Comparison of ENCODE assay signal across 9 cellular contexts in the genomic region with DNA sequence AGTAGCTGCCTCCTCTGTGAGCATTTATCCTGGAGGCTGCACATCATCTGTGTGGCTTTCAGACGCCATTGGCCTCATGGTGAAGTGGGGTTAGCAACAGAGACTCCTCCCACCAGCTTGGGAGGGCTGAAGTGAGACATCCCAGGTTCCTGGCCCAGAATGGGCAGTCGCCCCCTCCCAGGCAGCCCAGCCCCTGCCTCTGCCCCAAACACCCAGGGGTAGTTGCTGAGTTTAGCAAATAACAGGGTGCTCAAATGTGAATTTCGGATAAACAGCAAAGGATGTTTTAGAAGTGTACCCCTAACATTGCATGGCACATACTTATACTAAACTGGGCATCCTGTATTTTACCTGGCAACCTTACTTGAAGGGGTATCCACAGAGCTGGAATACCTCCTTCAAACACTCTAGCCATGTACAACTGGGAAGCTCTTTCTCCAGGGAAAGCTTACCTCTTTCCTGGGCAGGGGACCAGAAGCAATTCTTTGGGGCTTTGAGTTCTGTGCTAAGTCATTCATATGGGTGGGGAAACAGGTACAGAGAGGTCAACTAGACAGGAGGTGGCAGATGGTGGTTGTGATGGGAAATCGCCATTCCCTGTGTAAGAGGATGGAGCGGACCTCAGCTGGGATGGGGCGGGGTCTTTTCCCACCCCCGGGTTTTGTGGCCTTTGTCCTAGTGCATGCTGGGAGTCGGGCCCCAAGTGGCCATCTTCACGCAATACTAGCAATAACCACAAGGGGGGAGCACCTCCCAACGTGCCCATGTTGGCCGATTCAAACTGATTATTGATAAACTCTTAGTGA. TPM values are rescaled to one million over a fixed set of nuclear protein-coding genes. Genes with fewer than 3 reads are reported as not detected.
DNase-seq lines count a peak whose midpoint lies in the region; ATAC-seq and TF ChIP-seq lines count a peak whose summit lies in the region.
"Had no signal": no experiment of that assay in that cellular context is flagged by ENCODE, and none has a peak within 500 bp of the region (broad histone marks: within the 10 kb centered on the region; RNA-seq: fewer than 3 reads in every experiment).

No MANE protein-coding gene starts in this region.

- intact Hi-C loops in left lung (cut with DNase I), result no loop called here

- peak overlapping the region in 1 of 2 donors; percentile 3 for H3K4me3 Mint-ChIP-seq in stimulated activated naive CD8-positive, alpha-beta T cell treated with anti-CD3 and anti-CD28 coated beads, Interleukin-15, amount 100 ng/mL, for 72 hours

- peak; percentile 84 for TF ChIP-seq CTCF in cardiac fibroblast (IDR thresholded peaks at IDR 0.05; ENCODE audit: low read depth, low read length)
- TF ChIP-seq CTCF in left lung (IDR thresholded peaks at IDR 0.05), result peak; percentile 76 to 81

- no peaks in the 10 kb centered on the region for H3K36me3 ChIP-seq in left lung

- peaks cover 0 to 8% of the 10 kb centered on the region in 2 donors for H3K9me3 Mint-ChIP-seq in stimulated activated naive CD8-positive, alpha-beta T cell treated with anti-CD3 and anti-CD28 coated beads, Interleukin-15, amount 100 ng/mL, for 72 hours

- no peak overlapping the region for H3K27ac ChIP-seq in left lung

- peak; percentile 90 for ATAC-seq in left lung
- peak; percentile 64 for ATAC-seq in stimulated activated naive CD8-positive, alpha-beta T cell treated with anti-CD3 and anti-CD28 coated beads, Interleukin-15, amount 100 ng/mL, for 72 hours
- ATAC-seq in GM21619 (IDR thresholded peaks at IDR 0.05; ENCODE audit: unreplicated experiment), result no peak

- DNase-seq in activated CD4-positive, alpha-beta T cell treated with anti-CD3 and anti-CD28 coated beads for 24 hours (ENCODE audit: low read depth in 2 of 2), result peak; percentile 45
- no peak for DNase-seq in activated CD4-positive, alpha-beta T cell treated with anti-CD3 and anti-CD28 coated beads for 1 hour
- peak; percentile 82 for DNase-seq in NAMALWA (ENCODE audit: low spot score)
- DNase-seq in T-helper 9 cell, result peak; percentile 26
- peak; percentile 70 to 73 for DNase-seq in cardiac fibroblast (ENCODE audit: low read depth in 2 of 2)
- DNase-seq in left lung, result no peak
- DNase-seq in stimulated activated naive CD8-positive, alpha-beta T cell treated with anti-CD3 and anti-CD28 coated beads, Interleukin-15, amount 100 ng/mL, for 72 hours, result peak; percentile 68 to 73

- H3K4me3 ChIP-seq in cardiac fibroblast (replicated peaks in 1 of 2; ENCODE audit: low read depth in 2 of 2, low read length in 2 of 2) (no peak overlapping the region), left lung (no peak overlapping the region)

- peak overlapping the region in 1 of 2 donors; percentile 16 for H3K27ac Mint-ChIP-seq in stimulated activated naive CD8-positive, alpha-beta T cell treated with anti-CD3 and anti-CD28 coated beads, Interleukin-15, amount 100 ng/mL, for 72 hours

- no peaks in the 10 kb centered on the region for H3K9me3 ChIP-seq in left lung

- H3K27me3 Mint-ChIP-seq in stimulated activated naive CD8-positive, alpha-beta T cell treated with anti-CD3 and anti-CD28 coated beads, Interleukin-15, amount 100 ng/mL, for 72 hours, result peaks cover 61% of the 10 kb centered on the region

- H3K4me1 Mint-ChIP-seq in stimulated activated naive CD8-positive, alpha-beta T cell treated with anti-CD3 and anti-CD28 coated beads, Interleukin-15, amount 100 ng/mL, for 72 hours, result peaks cover 34% of the 10 kb centered on the region

- H3K27me3 ChIP-seq in left lung, result peaks cover 0 to 80% of the 10 kb centered on the region in 2 donors

- peaks cover 0 to 4% of the 10 kb centered on the region in 2 donors for H3K4me1 ChIP-seq in left lung

RNA-seq across cellular contexts. Expression of a gene that starts 19.3 kb away (rescaled TPM):
- 10 to 100 TPM; 15.6 to 31.8 TPM for total RNA-seq in left lung

RNA-seq across cellular contexts. Expression of a gene that starts 27.0 kb away (rescaled TPM):
- under 1 TPM in 1 of 2 donors, not detected in 1; 0.29 TPM for total RNA-seq in left lung
- total RNA-seq: mononuclear cell had no signal

RNA-seq across cellular contexts. Expression of a gene that starts 48.0 kb away (rescaled TPM):
- 1 to 10 TPM; 8.3 to 9.2 TPM for total RNA-seq in left lung

RNA-seq across cellular contexts. Expression of a gene that starts 57.6 kb away (rescaled TPM):
- 10 to 100 TPM; 14.6 to 19.0 TPM for total RNA-seq in left lung

Comparison
In these comparisons a context has a peak if more than half of its experiments do, and no peak if none do; other contexts are left out.
1. DNase-seq: peak in activated CD4-positive, alpha-beta T cell treated with anti-CD3 and anti-CD28 coated beads for 24 hours (2 of 2), NAMALWA (single experiment), T-helper 9 cell (single experiment), cardiac fibroblast (2 of 2) and stimulated activated naive CD8-positive, alpha-beta T cell treated with anti-CD3 and anti-CD28 coated beads, Interleukin-15, amount 100 ng/mL, for 72 hours (2 of 2); none in activated CD4-positive, alpha-beta T cell treated with anti-CD3 and anti-CD28 coated beads for 1 hour (single experiment) and left lung (0 of 2).